Comparison of ENCODE assay signal across 9 cellular contexts in the genomic region with DNA sequence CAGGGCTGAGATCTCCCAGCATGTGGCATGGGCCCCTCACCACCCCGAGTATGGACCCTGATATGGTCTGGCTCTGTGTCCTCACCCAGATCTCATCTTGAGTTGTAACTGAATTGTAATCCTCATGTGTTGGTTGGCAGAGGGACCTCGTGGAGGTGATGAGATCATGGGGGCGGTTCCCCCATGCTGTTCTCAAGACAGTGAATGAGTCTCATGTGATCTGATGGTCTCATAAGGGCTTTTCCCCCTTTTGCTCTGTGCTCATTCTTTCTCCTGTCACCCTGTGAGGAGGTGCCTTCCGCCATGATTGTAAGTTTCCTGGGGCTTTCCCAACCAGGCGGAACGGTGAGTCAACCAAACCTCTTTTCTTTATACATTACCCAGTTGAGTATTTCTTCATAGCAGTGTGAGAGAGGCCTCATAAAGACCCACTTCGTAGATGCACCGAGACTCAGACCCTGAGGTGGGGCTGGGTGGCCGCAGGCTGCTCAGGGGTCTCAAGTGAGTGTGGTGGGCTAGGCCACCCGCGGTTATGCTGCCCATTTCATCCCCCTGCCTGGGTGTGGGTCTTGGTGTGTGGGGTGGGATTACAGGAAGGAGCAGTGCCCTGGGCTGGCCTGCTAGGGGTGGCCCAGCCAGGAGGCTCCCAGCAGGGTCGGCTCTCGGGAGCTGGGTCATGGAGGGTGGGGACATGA. TPM values are rescaled to one million over a fixed set of nuclear protein-coding genes. Genes with fewer than 3 reads are reported as not detected.
DNase-seq lines count a peak whose midpoint lies in the region; ATAC-seq and TF ChIP-seq lines count a peak whose summit lies in the region.
"Had no signal": no experiment of that assay in that cellular context is flagged by ENCODE, and none has a peak within 500 bp of the region (broad histone marks: within the 10 kb centered on the region; RNA-seq: fewer than 3 reads in every experiment).

No MANE protein-coding gene starts in this region.

- no peak for TF ChIP-seq CTCF in sigmoid colon (IDR thresholded peaks at IDR 0.05)

- TF ChIP-seq EP300 in sigmoid colon (IDR thresholded peaks at IDR 0.05) = no peak

- peaks cover 0 to 9% (median 6%) of the 10 kb centered on the region in 4 donors for H3K4me1 ChIP-seq in sigmoid colon

- no peak overlapping the region for H3K4me3 ChIP-seq in sigmoid colon
- H3K4me3 ChIP-seq: skin epidermis had no signal

- no peak for TF ChIP-seq POLR2A in sigmoid colon (IDR thresholded peaks at IDR 0.05)

- H3K4me3 Mint-ChIP-seq in T-helper 2 cell treated with Interferon-gamma antibody and Interleukin-4, amounts not matched to agents 5 μg/mL and 100 μg/mL, for 36 hours = peak overlapping the region; percentile 44

- H3K27me3 Mint-ChIP-seq in T-helper 2 cell treated with Interferon-gamma antibody and Interleukin-4, amounts not matched to agents 5 μg/mL and 100 μg/mL, for 36 hours (ENCODE audit: low read depth) = no peaks in the 10 kb centered on the region

- no peaks in the 10 kb centered on the region for H3K36me3 ChIP-seq in sigmoid colon

- no peak overlapping the region for H3K27ac ChIP-seq in sigmoid colon

- 74 to 77% methylated on average over 13 of the region's 13 CpGs for WGBS in sigmoid colon, 2 donors

- peaks cover 0 to 4% (median 4%) of the 10 kb centered on the region in 3 donors for H3K27me3 ChIP-seq in sigmoid colon

- no peaks in the 10 kb centered on the region for H3K9me3 Mint-ChIP-seq in T-helper 2 cell treated with Interferon-gamma antibody and Interleukin-4, amounts not matched to agents 5 μg/mL and 100 μg/mL, for 36 hours

- no peaks in the 10 kb centered on the region for H3K36me3 Mint-ChIP-seq in T-helper 2 cell treated with Interferon-gamma antibody and Interleukin-4, amounts not matched to agents 5 μg/mL and 100 μg/mL, for 36 hours (ENCODE audit: low read depth)

- ATAC-seq in GM18861 (IDR thresholded peaks at IDR 0.05; ENCODE audit: unreplicated experiment) = peak; percentile 74
- ATAC-seq in HG03039 (IDR thresholded peaks at IDR 0.05; ENCODE audit: unreplicated experiment) = peak; percentile 51

- peak; percentile 87 for DNase-seq in T-helper 2 cell treated with Interferon-gamma antibody and Interleukin-4, amounts not matched to agents 5 μg/mL and 100 μg/mL, for 36 hours (ENCODE audit: low spot score)
- peak; percentile 46 for DNase-seq in central memory CD4-positive, alpha-beta T cell
- DNase-seq in stimulated activated CD4-positive, alpha-beta T cell treated with anti-CD3 and anti-CD28 coated beads, Interleukin-4, amount 100 ng/mL, for 4 hours = peak; percentile 57 to 81
- DNase-seq in cerebellar nuclear complex (lab: John Stamatoyannopoulos, UW) (no peak), occipital lobe (lab: John Stamatoyannopoulos, UW) (no peak), sigmoid colon (no peak)

- H3K9me3 ChIP-seq in sigmoid colon = no peaks in the 10 kb centered on the region

- H3K27ac Mint-ChIP-seq in T-helper 2 cell treated with Interferon-gamma antibody and Interleukin-4, amounts not matched to agents 5 μg/mL and 100 μg/mL, for 36 hours = peak overlapping the region; percentile 93

- intact Hi-C loops in sigmoid colon (cut with DNase I) = loop anchor here (10.0 kb wide), 1 partner anchor 283 kb away; no protein-coding TSS in a partner anchor

- peaks cover 18% of the 10 kb centered on the region for H3K4me1 Mint-ChIP-seq in T-helper 2 cell treated with Interferon-gamma antibody and Interleukin-4, amounts not matched to agents 5 μg/mL and 100 μg/mL, for 36 hours (ENCODE audit: low read depth)

RNA-seq across cellular contexts. Expression of gene GATA5, which starts 26.2 kb away (rescaled TPM):
- 0.16 TPM for total RNA-seq in occipital lobe
- under 1 TPM in 1 of 4 donors, not detected in 3; 0.36 TPM for total RNA-seq in sigmoid colon
- polyA plus RNA-seq in sigmoid colon = under 1 TPM in 1 of 3 donors, not detected in 2; 0.03 TPM

Comparison
In these comparisons a context has a peak if more than half of its experiments do, and no peak if none do; other contexts are left out.
1. DNase-seq: peak in T-helper 2 cell treated with Interferon-gamma antibody and Interleukin-4, amounts not matched to agents 5 μg/mL and 100 μg/mL, for 36 hours (single experiment), central memory CD4-positive, alpha-beta T cell (single experiment) and stimulated activated CD4-positive, alpha-beta T cell treated with anti-CD3 and anti-CD28 coated beads, Interleukin-4, amount 100 ng/mL, for 4 hours (2 of 2); none in cerebellar nuclear complex (0 of 2), occipital lobe (single experiment) and sigmoid colon (single experiment).